16 cellular contexts compared by ENCODE assay signal in genomic region chr19:15284091-15284490, GRCh38. TPM values are rescaled to one million over a fixed set of nuclear protein-coding genes. Genes with fewer than 3 reads are reported as not detected.
DNase-seq lines count a peak whose midpoint lies in the region; ATAC-seq and TF ChIP-seq lines count a peak whose summit lies in the region.
"Had no signal": no experiment of that assay in that cellular context is flagged by ENCODE, and none has a peak within 500 bp of the region (broad histone marks: within the 10 kb centered on the region; RNA-seq: fewer than 3 reads in every experiment).

No MANE protein-coding gene starts in this region.

- H3K9me3 Mint-ChIP-seq in activated B cell treated with CpG ODN at 0.5 μM for 24 hours, result no peaks in the 10 kb centered on the region
- no peaks in the 10 kb centered on the region for H3K9me3 Mint-ChIP-seq in memory B cell
- H3K9me3 Mint-ChIP-seq in type B pancreatic cell, result no peaks in the 10 kb centered on the region

- peaks cover 3% of the 10 kb centered on the region for H3K36me3 Mint-ChIP-seq in activated B cell treated with CpG ODN at 0.5 μM for 24 hours (ENCODE audit: low read depth)
- no peaks in the 10 kb centered on the region for H3K36me3 Mint-ChIP-seq in memory B cell
- H3K36me3 Mint-ChIP-seq in type B pancreatic cell, result no peaks in the 10 kb centered on the region

- H3K4me1 Mint-ChIP-seq in activated B cell treated with CpG ODN at 0.5 μM for 24 hours (peaks cover 98% of the 10 kb centered on the region), memory B cell (peaks cover 80% of the 10 kb centered on the region), type B pancreatic cell (ENCODE audit: unreplicated experiment) (peaks cover 83% of the 10 kb centered on the region)

- POLR2A ChIA-PET in activated B cell treated with CpG ODN at 0.5 μM for 24 hours (lab: Charles Lee), result interaction anchor here (1.1 to 1.5 kb wide), 3 partner anchors 42 to 49 kb away, joined by 3 to 5 read pairs (median 3); partner anchors contain the start of gene BRD4

- peak overlapping the region; percentile 56 for H3K4me3 Mint-ChIP-seq in activated B cell treated with CpG ODN at 0.5 μM for 24 hours
- H3K4me3 Mint-ChIP-seq in memory B cell, result peak overlapping the region; percentile 44
- peak overlapping the region; percentile 30 for H3K4me3 Mint-ChIP-seq in type B pancreatic cell

- H3K27ac Mint-ChIP-seq in activated B cell treated with CpG ODN at 0.5 μM for 24 hours (no peak overlapping the region), memory B cell (peak overlapping the region; percentile 71), type B pancreatic cell (peak overlapping the region; percentile 50)

- ATAC-seq in Right ventricle myocardium inferior, result no peak
- ATAC-seq in activated B cell treated with CpG ODN at 0.5 μM for 24 hours (ENCODE audit: low read depth), result no peak
- no peak for ATAC-seq in memory B cell (ENCODE audit: low read depth)
- ATAC-seq in HG02571 (IDR thresholded peaks at IDR 0.05; ENCODE audit: unreplicated experiment), result no peak

- peaks cover 71% of the 10 kb centered on the region for H3K4me1 ChIP-seq in cardiac muscle cell (ENCODE audit: low read depth)

- H3K36me3 ChIP-seq in cardiac muscle cell, result no peaks in the 10 kb centered on the region
- H3K36me3 ChIP-seq: upper lobe of right lung had no signal

- intact Hi-C loops in Right ventricle myocardium inferior (cut with DNase I) (loop anchor here (5.0 kb wide), 1 partner anchor 43 kb away; no protein-coding TSS in a partner anchor), activated B cell treated with CpG ODN at 0.5 μM for 24 hours (cut with micrococcal nuclease) (no loop called here)

- no peaks in the 10 kb centered on the region for H3K27me3 Mint-ChIP-seq in activated B cell treated with CpG ODN at 0.5 μM for 24 hours
- H3K27me3 Mint-ChIP-seq in memory B cell, result no peaks in the 10 kb centered on the region
- no peaks in the 10 kb centered on the region for H3K27me3 Mint-ChIP-seq in type B pancreatic cell

- DNase-seq in cardiac muscle cell (ENCODE audit: low read depth in 1 of 2, low spot score in 1 of 2) (no peak), Right ventricle myocardium inferior (ENCODE audit: missing footprints) (no peak), activated B cell treated with CpG ODN at 0.5 μM for 24 hours (no peak), memory B cell (ENCODE audit: low spot score in 2 of 2) (no peak), type B pancreatic cell (ENCODE audit: extremely low spot score, unreplicated experiment) (no peak), NCI-H774 (lab: John Stamatoyannopoulos, UW) (no peak)
- no peak for DNase-seq in effector CD8-positive, alpha-beta T cell (lab: John Stamatoyannopoulos, UW)
- DNase-seq: activated CD4-positive, alpha-beta T cell treated with anti-CD3 and anti-CD28 coated beads for 1 hour; effector CD4-positive, alpha-beta T cell; GOT3; NCI-H1417; upper lobe of right lung had no signal

- H3K9me3 ChIP-seq in cardiac muscle cell (ENCODE audit: low read depth), result no peaks in the 10 kb centered on the region
- H3K9me3 ChIP-seq: SJSA1, upper lobe of right lung had no signal

- TF ChIP-seq CTCF in cardiac muscle cell (IDR thresholded peaks at IDR 0.05; ENCODE audit: low read depth, low read length) (no peak), activated B cell treated with CpG ODN at 0.5 μM for 24 hours (IDR thresholded peaks at IDR 0.05) (no peak), type B pancreatic cell (conservative IDR thresholded peaks at IDR 0.05) (no peak)

- peak overlapping the region; percentile 85 for H3K27ac ChIP-seq in cardiac muscle cell
- H3K27ac ChIP-seq: SJSA1, upper lobe of right lung had no signal

- no peaks in the 10 kb centered on the region for H3K27me3 ChIP-seq in cardiac muscle cell
- H3K27me3 ChIP-seq: SJSA1, upper lobe of right lung had no signal

- CTCF ChIA-PET in activated B cell treated with CpG ODN at 0.5 μM for 24 hours (lab: Charles Lee), result interaction anchor here (1.0 kb wide), 1 partner anchor 95 kb away, joined by 4 read pairs; the partner anchor contains the start of gene AKAP8

- no peak overlapping the region for H3K4me3 ChIP-seq in cardiac muscle cell
- H3K4me3 ChIP-seq: lung, SJSA1, upper lobe of right lung had no signal

RNA-seq across cellular contexts. Expression of gene BRD4, which starts 48.2 kb away (rescaled TPM):
- 25.9 and 42.5 TPM in 2 replicates for total RNA-seq in cardiac muscle cell
- 86.1 and 109 TPM in 2 replicates for polyA plus RNA-seq in cardiac muscle cell
- total RNA-seq in Right ventricle myocardium inferior, result 56.5 TPM
- 144 and 164 TPM in 2 replicates for total RNA-seq in activated B cell treated with CpG ODN at 0.5 μM for 24 hours
- 108 and 123 TPM in 2 replicates for total RNA-seq in type B pancreatic cell (ENCODE audit: low replicate concordance)

RNA-seq across cellular contexts. Expression of gene EPHX3, which starts 51.8 kb away (rescaled TPM):
- total RNA-seq in cardiac muscle cell (0.70 and 1.9 TPM in 2 replicates), Right ventricle myocardium inferior (0.14 TPM), activated B cell treated with CpG ODN at 0.5 μM for 24 hours (not detected in 2 replicates), type B pancreatic cell (ENCODE audit: low replicate concordance) (5.1 and 9.4 TPM in 2 replicates)
- polyA plus RNA-seq in cardiac muscle cell, result 4.0 and 4.6 TPM in 2 replicates
- total RNA-seq: HT1080 had no signal
